10 cellular contexts compared by ENCODE assay signal in the genomic region with DNA sequence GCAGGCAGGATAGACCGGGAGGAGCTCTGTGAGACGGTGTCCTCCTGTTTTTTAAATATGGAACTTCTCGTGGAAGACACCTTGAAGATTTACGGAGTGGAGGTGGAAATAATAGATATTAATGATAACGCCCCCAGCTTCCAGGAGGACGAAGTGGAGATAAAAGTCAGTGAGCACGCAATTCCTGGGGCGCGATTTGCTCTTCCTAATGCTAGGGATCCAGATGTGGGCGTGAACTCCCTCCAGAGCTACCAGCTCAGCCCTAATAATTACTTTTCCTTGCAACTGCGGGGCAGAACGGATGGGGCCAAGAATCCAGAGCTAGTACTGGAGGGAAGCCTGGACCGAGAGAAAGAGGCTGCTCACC. TPM values are rescaled to one million over a fixed set of nuclear protein-coding genes. Genes with fewer than 3 reads are reported as not detected.
DNase-seq lines count a peak whose midpoint lies in the region; ATAC-seq and TF ChIP-seq lines count a peak whose summit lies in the region.
"Had no signal": no experiment of that assay in that cellular context is flagged by ENCODE, and none has a peak within 500 bp of the region (broad histone marks: within the 10 kb centered on the region; RNA-seq: fewer than 3 reads in every experiment).

No MANE protein-coding gene starts in this region.

- H3K27ac Mint-ChIP-seq in T-helper 2 cell treated with Interferon-gamma antibody and Interleukin-4, amounts not matched to agents 5 μg/mL and 100 μg/mL, for 36 hours: peak overlapping the region; percentile 51
- H3K27ac Mint-ChIP-seq in T-helper 17 cell: peak overlapping the region; percentile 65

- H3K27me3 Mint-ChIP-seq in T-helper 2 cell treated with Interferon-gamma antibody and Interleukin-4, amounts not matched to agents 5 μg/mL and 100 μg/mL, for 36 hours (ENCODE audit: low read depth): peaks cover 58% of the 10 kb centered on the region
- peaks cover 72% of the 10 kb centered on the region for H3K27me3 Mint-ChIP-seq in T-helper 17 cell

- CTCF ChIA-PET in RWPE1 (lab: Yijun Ruan, JAX): interaction anchor here (0.6 to 0.7 kb wide), 2 partner anchors 11 to 159 kb away, joined by 3 read pairs; no protein-coding TSS in a partner anchor

- H3K9me3 ChIP-seq in T-helper 17 cell (ENCODE audit: control insufficient read depth, low read length, poor library complexity, severe bottlenecking) (peaks cover 9% of the 10 kb centered on the region), skeletal muscle tissue (ENCODE audit: control insufficient read depth in 3 of 3, low read length in 3 of 3) (peaks cover 31 to 43% (median 41%) of the 10 kb centered on the region in 3 donors)

- H3K4me3 ChIP-seq in fibroblast of pulmonary artery (replicated peaks; ENCODE audit: low read depth, low read length): peak overlapping the region; percentile 55
- peak overlapping the region; percentile 59 to 71 (median 67) for H3K4me3 ChIP-seq in skeletal muscle tissue (ENCODE audit: low read length in 3 of 3)

- POLR2A ChIA-PET in RWPE1 (lab: Yijun Ruan, JAX; ENCODE audit: low non-redundant PET): no interaction called here

- H3K36me3 ChIP-seq in skeletal muscle tissue (ENCODE audit: control insufficient read depth in 3 of 3, insufficient read depth in 3 of 3, low read length in 3 of 3): peaks cover 5 to 18% (median 6%) of the 10 kb centered on the region in 3 donors
- H3K36me3 ChIP-seq: pancreas had no signal

- H3K27ac ChIP-seq in skeletal muscle tissue (ENCODE audit: low read depth, low read length) (peak overlapping the region; percentile 19), RWPE1 (no peak overlapping the region)
- H3K27ac ChIP-seq: foreskin keratinocyte, pancreas had no signal

- H3K36me3 Mint-ChIP-seq in T-helper 2 cell treated with Interferon-gamma antibody and Interleukin-4, amounts not matched to agents 5 μg/mL and 100 μg/mL, for 36 hours (ENCODE audit: low read depth): no peaks in the 10 kb centered on the region
- H3K36me3 Mint-ChIP-seq in T-helper 17 cell (ENCODE audit: low read depth): peaks cover 7% of the 10 kb centered on the region

- H3K4me1 ChIP-seq in skeletal muscle tissue (ENCODE audit: control insufficient read depth in 3 of 3, insufficient read depth in 3 of 3, low read length in 3 of 3): peaks cover 0 to 25% (median 19%) of the 10 kb centered on the region in 3 donors
- H3K4me1 ChIP-seq: pancreas had no signal

- TF ChIP-seq CTCF in fibroblast of pulmonary artery (IDR thresholded peaks at IDR 0.05; ENCODE audit: low read length, missing control alignments) (no peak), RWPE1 (conservative IDR thresholded peaks at IDR 0.05; ENCODE audit: low read depth) (no peak)

- H3K4me1 Mint-ChIP-seq in T-helper 2 cell treated with Interferon-gamma antibody and Interleukin-4, amounts not matched to agents 5 μg/mL and 100 μg/mL, for 36 hours (ENCODE audit: low read depth): peaks cover 11% of the 10 kb centered on the region
- no peaks in the 10 kb centered on the region for H3K4me1 Mint-ChIP-seq in T-helper 17 cell

- H3K9me3 Mint-ChIP-seq in T-helper 2 cell treated with Interferon-gamma antibody and Interleukin-4, amounts not matched to agents 5 μg/mL and 100 μg/mL, for 36 hours: peaks cover 19% of the 10 kb centered on the region

- H3K4me3 Mint-ChIP-seq in T-helper 2 cell treated with Interferon-gamma antibody and Interleukin-4, amounts not matched to agents 5 μg/mL and 100 μg/mL, for 36 hours: peak overlapping the region; percentile 87
- no peak overlapping the region for H3K4me3 Mint-ChIP-seq in T-helper 17 cell

- DNase-seq in T-helper 2 cell treated with Interferon-gamma antibody and Interleukin-4, amounts not matched to agents 5 μg/mL and 100 μg/mL, for 36 hours (ENCODE audit: low spot score): no peak
- no peak for DNase-seq in T-helper 2 cell
- DNase-seq in T-helper 17 cell: no peak
- peak; percentile 34 for DNase-seq in fibroblast of pulmonary artery (ENCODE audit: low read depth)
- no peak for DNase-seq in NCI-H1436 treated with DMSO at 0.1 percent for 48 hours (lab: John Stamatoyannopoulos, UW)
- no peak for DNase-seq in RWPE1 (ENCODE audit: low spot score)
- no peak for DNase-seq in RKO (ENCODE audit: low spot score)
- DNase-seq: pancreas had no signal

- ATAC-seq in T-helper 17 cell: no peak

- peak overlapping the region in 2 of 3 donors; percentile 50 to 63 for H3K9ac ChIP-seq in skeletal muscle tissue (ENCODE audit: low read depth in 1 of 3, low read length in 3 of 3)

- peaks cover 0 to 3% (median 2%) of the 10 kb centered on the region in 3 donors for H3K27me3 ChIP-seq in skeletal muscle tissue (ENCODE audit: control insufficient read depth in 3 of 3, insufficient read depth in 3 of 3, low read length in 3 of 3)
- H3K27me3 ChIP-seq: pancreas had no signal

RNA-seq across cellular contexts. Expression of gene PCDHGA11, which starts 0.6 kb away (rescaled TPM):
- total RNA-seq in T-helper 17 cell (not detected), skeletal muscle tissue (6.8 TPM)

RNA-seq across cellular contexts. Expression of gene PCDHGB7, which starts 4.0 kb away (rescaled TPM):
- total RNA-seq in T-helper 17 cell: not detected
- 7.3 TPM for total RNA-seq in skeletal muscle tissue

RNA-seq across cellular contexts. Expression of gene PCDHGA10, which starts 8.7 kb away (rescaled TPM):
- total RNA-seq in T-helper 17 cell: under 1 TPM; 0.10 to 0.18 TPM
- 4.2 TPM for total RNA-seq in skeletal muscle tissue

RNA-seq across cellular contexts. Expression of gene PCDHGA12, which starts 8.8 kb away (rescaled TPM):
- total RNA-seq in T-helper 17 cell (not detected), skeletal muscle tissue (3.1 TPM)

RNA-seq across cellular contexts. Expression of gene PCDHGB6, which starts 13.7 kb away (rescaled TPM):
- under 1 TPM; 0.10 to 0.20 TPM for total RNA-seq in T-helper 17 cell
- 5.2 TPM for total RNA-seq in skeletal muscle tissue
